1 cellular context compared by ENCODE assay signal in genomic region chr12:124097681-124098080, GRCh38.
TF ChIP-seq lines count a peak whose summit lies in the region.

No MANE protein-coding gene starts in this region.

TF ChIP-seq in GM23338, 12 proteins besides CTCF, POLR2A, EP300 and RAD21 (continued from another document):
- TF ChIP-seq ZNF462 (CRISPR knock-in tag; IDR thresholded peaks at IDR 0.05) = no peak
TF ChIP-seq in GM23338: peak in this region for 0.
